ENCODE assay signal across 23 cellular contexts in genomic region chr11:116397556-116398167, GRCh38.
DNase-seq lines count a peak whose midpoint lies in the region; ATAC-seq, FAIRE-seq and TF ChIP-seq lines count a peak whose summit lies in the region.
"Had no signal": no experiment of that assay in that cellular context is flagged by ENCODE, and none has a peak within 500 bp of the region (broad histone marks: within the 10 kb centered on the region; RNA-seq: fewer than 3 reads in every experiment).

No MANE protein-coding gene starts in this region.

- peak overlapping the region; percentile 39 for H3K27ac ChIP-seq in hepatocyte
- H3K27ac ChIP-seq: 22Rv1, GM23248 had no signal

- H3K27me3 ChIP-seq in hepatocyte = no peaks in the 10 kb centered on the region

- WGBS in hepatocyte (ENCODE audit: low lambda C conversion rate, missing lambda C conversion rate) = 75% methylated on average over 4 of the region's 4 CpGs

- no peaks in the 10 kb centered on the region for H3K9me3 Mint-ChIP-seq in stimulated activated effector memory CD8-positive, alpha-beta T cell treated with anti-CD3 and anti-CD28 coated beads, Interleukin-12 subunit alpha, Interleukin-12 subunit beta, amount 100 ng/mL, for 72 hours

- no peak overlapping the region for H3K4me2 ChIP-seq in hepatocyte

- no peak overlapping the region for H3K4me3 Mint-ChIP-seq in stimulated activated effector memory CD8-positive, alpha-beta T cell treated with anti-CD3 and anti-CD28 coated beads, Interleukin-12 subunit alpha, Interleukin-12 subunit beta, amount 100 ng/mL, for 72 hours
- H3K4me3 Mint-ChIP-seq: B cell; CD8-positive, alpha-beta memory T cell had no signal

- H3K9me3 ChIP-seq in hepatocyte (ENCODE audit: low read depth) (no peaks in the 10 kb centered on the region), mucosa of descending colon (peaks cover 5% of the 10 kb centered on the region)

- H4K20me1 ChIP-seq in hepatocyte (ENCODE audit: insufficient read depth, poor library complexity, severe bottlenecking) = no peaks in the 10 kb centered on the region

- FAIRE-seq in frontal cortex (lab: Jason Lieb, UNC) = no peak
- FAIRE-seq: GM18507, RCC 7860 had no signal

- DNase-seq in SIG-M5 treated with dmso at 0.1 percent for 504 hours (lab: John Stamatoyannopoulos, UW; ENCODE audit: unreplicated experiment) (peak; percentile 49), SIG-M5 (lab: John Stamatoyannopoulos, UW) (no peak), RPMI7951 (ENCODE audit: low read depth) (peak; percentile 7), hepatocyte (ENCODE audit: low spot score) (no peak), sciatic nerve (ENCODE audit: low spot score) (peak; percentile 63), mucosa of descending colon (no peak), frontal cortex (ENCODE audit: low spot score in 2 of 2) (no peak)
- DNase-seq in stimulated activated effector memory CD8-positive, alpha-beta T cell treated with anti-CD3 and anti-CD28 coated beads, Interleukin-12 subunit alpha, Interleukin-12 subunit beta, amount 100 ng/mL, for 72 hours (ENCODE audit: low spot score in 2 of 2) = no peak
- DNase-seq: CD8-positive, alpha-beta memory T cell; GM23248; H7; IMR-90; KG1; NCI-H1092; NCI-H1417 treated with DMSO at 0.1 percent for 48 hours; NCI-H1694 treated with DMSO at 0.1 percent for 48 hours; NCI-H2227 treated with DMSO at 0.1 percent for 48 hours; NCI-H510A; NCI-H748 treated with DMSO at 0.1 percent for 48 hours had no signal

- intact Hi-C loops in sciatic nerve (cut with DNase I) (no loop called here), mucosa of descending colon (cut with DNase I, micrococcal nuclease) (no loop called here)

- H3K9me2 ChIP-seq in hepatocyte (replicated peaks; ENCODE audit: insufficient read depth) = no peaks in the 10 kb centered on the region

- no peaks in the 10 kb centered on the region for H3K4me1 Mint-ChIP-seq in stimulated activated effector memory CD8-positive, alpha-beta T cell treated with anti-CD3 and anti-CD28 coated beads, Interleukin-12 subunit alpha, Interleukin-12 subunit beta, amount 100 ng/mL, for 72 hours
- H3K4me1 Mint-ChIP-seq: B cell; CD8-positive, alpha-beta memory T cell had no signal

- H3K79me2 ChIP-seq in hepatocyte = no peaks in the 10 kb centered on the region

- H3K36me3 Mint-ChIP-seq in stimulated activated effector memory CD8-positive, alpha-beta T cell treated with anti-CD3 and anti-CD28 coated beads, Interleukin-12 subunit alpha, Interleukin-12 subunit beta, amount 100 ng/mL, for 72 hours = no peaks in the 10 kb centered on the region
- H3K36me3 Mint-ChIP-seq: CD8-positive, alpha-beta memory T cell had no signal

- no peak overlapping the region for H3K27ac Mint-ChIP-seq in stimulated activated effector memory CD8-positive, alpha-beta T cell treated with anti-CD3 and anti-CD28 coated beads, Interleukin-12 subunit alpha, Interleukin-12 subunit beta, amount 100 ng/mL, for 72 hours
- H3K27ac Mint-ChIP-seq: B cell had no signal

- H3K4me3 ChIP-seq in hepatocyte = no peak overlapping the region
- no peak overlapping the region for H3K4me3 ChIP-seq in mucosa of descending colon
- H3K4me3 ChIP-seq: GM23248 had no signal

- ATAC-seq in sciatic nerve (peak; percentile 74), mucosa of descending colon (no peak)
- no peak for ATAC-seq in stimulated activated effector memory CD8-positive, alpha-beta T cell treated with anti-CD3 and anti-CD28 coated beads, Interleukin-12 subunit alpha, Interleukin-12 subunit beta, amount 100 ng/mL, for 72 hours

- H3K36me3 ChIP-seq in hepatocyte (replicated peaks; ENCODE audit: insufficient read depth, low read depth) = no peaks in the 10 kb centered on the region
- H3K36me3 ChIP-seq in mucosa of descending colon (ENCODE audit: low read depth) = no peaks in the 10 kb centered on the region

- H3K4me1 ChIP-seq in hepatocyte (ENCODE audit: insufficient read depth) (peaks cover 8% of the 10 kb centered on the region), mucosa of descending colon (ENCODE audit: low read depth) (no peaks in the 10 kb centered on the region)

- no peak for TF ChIP-seq CTCF in hepatocyte (IDR thresholded peaks at IDR 0.05; ENCODE audit: poor library complexity)
- TF ChIP-seq CTCF in mucosa of descending colon (IDR thresholded peaks at IDR 0.05) = no peak

- no peak overlapping the region for H2AFZ ChIP-seq in hepatocyte
- H2AFZ ChIP-seq: GM23248 had no signal

Comparison
In these comparisons a context has a peak if more than half of its experiments do, and no peak if none do; other contexts are left out.
1. DNase-seq: peak in SIG-M5 treated with dmso at 0.1 percent for 504 hours (single experiment), RPMI7951 (single experiment) and sciatic nerve (single experiment); none in SIG-M5 (single experiment), hepatocyte (single experiment), stimulated activated effector memory CD8-positive, alpha-beta T cell treated with anti-CD3 and anti-CD28 coated beads, Interleukin-12 subunit alpha, Interleukin-12 subunit beta, amount 100 ng/mL, for 72 hours (0 of 2), mucosa of descending colon (0 of 3) and frontal cortex (0 of 2).